In the genomic region with DNA sequence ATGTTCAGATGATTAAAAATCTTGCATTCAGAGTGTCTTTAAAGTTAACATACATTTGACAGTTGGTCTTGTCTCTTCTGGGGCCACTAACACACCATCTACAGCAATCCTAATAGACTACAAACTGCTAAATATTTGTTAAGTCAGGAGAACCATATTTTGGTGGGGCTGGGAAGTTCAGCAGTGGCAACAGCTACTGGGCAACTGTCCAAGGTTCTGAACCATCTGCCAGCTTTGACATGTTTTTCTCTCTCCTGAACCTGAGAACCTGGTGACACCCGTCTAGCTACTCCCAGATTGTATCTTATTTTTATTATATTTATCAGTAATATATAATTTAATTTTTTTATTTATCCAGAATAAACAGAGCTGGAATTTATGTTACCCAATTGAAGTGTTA, we compare ENCODE assay signal across 1 cellular context.
TF ChIP-seq lines count a peak whose summit lies in the region.

No MANE protein-coding gene starts in this region.

TF ChIP-seq in GM23338, 12 proteins besides CTCF, POLR2A, EP300 and RAD21 (continued from another document):
- TF ChIP-seq ZNF462 (CRISPR knock-in tag; IDR thresholded peaks at IDR 0.05) = no peak
